Comparison of ENCODE assay signal across 11 cellular contexts in genomic region chr6:141309295-141309694, GRCh38.
DNase-seq lines count a peak whose midpoint lies in the region; ATAC-seq, FAIRE-seq and TF ChIP-seq lines count a peak whose summit lies in the region.
"Had no signal": no experiment of that assay in that cellular context is flagged by ENCODE, and none has a peak within 500 bp of the region (broad histone marks: within the 10 kb centered on the region; RNA-seq: fewer than 3 reads in every experiment).

No MANE protein-coding gene starts in this region.

- peaks cover 5% of the 10 kb centered on the region for H3K9me3 Mint-ChIP-seq in activated T-cell treated with anti-CD3 and anti-CD28 coated beads, Interleukin-2, amount 50 U/mL, for 4 hours
- no peaks in the 10 kb centered on the region for H3K9me3 Mint-ChIP-seq in activated T-cell treated with anti-CD3 and anti-CD28 coated beads, Interleukin-2, amount 50 U/mL, for 24 hours
- no peaks in the 10 kb centered on the region for H3K9me3 Mint-ChIP-seq in naive B cell
- H3K9me3 Mint-ChIP-seq in endothelial cell (ENCODE audit: unreplicated experiment), result no peaks in the 10 kb centered on the region

- no peak overlapping the region for H3K27ac Mint-ChIP-seq in activated T-cell treated with anti-CD3 and anti-CD28 coated beads, Interleukin-2, amount 50 U/mL, for 24 hours
- peak overlapping the region in 1 of 6 donors; percentile 51 for H3K27ac Mint-ChIP-seq in naive B cell
- no peak overlapping the region for H3K27ac Mint-ChIP-seq in endothelial cell (ENCODE audit: unreplicated experiment)

- H3K27me3 Mint-ChIP-seq in activated T-cell treated with anti-CD3 and anti-CD28 coated beads, Interleukin-2, amount 50 U/mL, for 4 hours (ENCODE audit: low read depth), result no peaks in the 10 kb centered on the region
- peaks cover 1% of the 10 kb centered on the region for H3K27me3 Mint-ChIP-seq in activated T-cell treated with anti-CD3 and anti-CD28 coated beads, Interleukin-2, amount 50 U/mL, for 24 hours
- H3K27me3 Mint-ChIP-seq in naive B cell (no peaks in the 10 kb centered on the region), endothelial cell (ENCODE audit: unreplicated experiment) (no peaks in the 10 kb centered on the region)

- H3K36me3 Mint-ChIP-seq in activated T-cell treated with anti-CD3 and anti-CD28 coated beads, Interleukin-2, amount 50 U/mL, for 4 hours (ENCODE audit: insufficient read depth), result no peaks in the 10 kb centered on the region
- no peaks in the 10 kb centered on the region for H3K36me3 Mint-ChIP-seq in activated T-cell treated with anti-CD3 and anti-CD28 coated beads, Interleukin-2, amount 50 U/mL, for 24 hours (ENCODE audit: low read depth)
- no peaks in the 10 kb centered on the region for H3K36me3 Mint-ChIP-seq in naive B cell
- H3K36me3 Mint-ChIP-seq in endothelial cell (ENCODE audit: low read depth, unreplicated experiment), result no peaks in the 10 kb centered on the region

- H3K4me1 Mint-ChIP-seq in activated T-cell treated with anti-CD3 and anti-CD28 coated beads, Interleukin-2, amount 50 U/mL, for 4 hours (ENCODE audit: low read depth), result peaks cover 4% of the 10 kb centered on the region
- H3K4me1 Mint-ChIP-seq in activated T-cell treated with anti-CD3 and anti-CD28 coated beads, Interleukin-2, amount 50 U/mL, for 24 hours (ENCODE audit: low read depth), result peaks cover 10% of the 10 kb centered on the region
- H3K4me1 Mint-ChIP-seq in naive B cell, result no peaks in the 10 kb centered on the region
- H3K4me1 Mint-ChIP-seq in endothelial cell (ENCODE audit: unreplicated experiment), result no peaks in the 10 kb centered on the region

- no peak for DNase-seq in activated T-cell treated with anti-CD3 and anti-CD28 coated beads, Interleukin-2, amount 50 U/mL, for 4 hours
- no peak for DNase-seq in activated T-cell treated with anti-CD3 and anti-CD28 coated beads, Interleukin-2, amount 50 U/mL, for 24 hours
- DNase-seq in RPMI7951 (ENCODE audit: low read depth) (peak; percentile 52), naive B cell (peak; percentile 10), D721Med (ENCODE audit: insufficient read length, low spot score) (no peak), endothelial cell (ENCODE audit: low spot score) (no peak)
- DNase-seq: dorsolateral prefrontal cortex, left colon had no signal

- peak; percentile 44 to 46 for ATAC-seq in activated T-cell treated with anti-CD3 and anti-CD28 coated beads, Interleukin-2, amount 50 U/mL, for 4 hours
- ATAC-seq in HG02623 (IDR thresholded peaks at IDR 0.05; ENCODE audit: unreplicated experiment) (peak; percentile 83), naive B cell (ENCODE audit: low read depth in 2 of 2) (peak; percentile 61 to 70), GM21737 (IDR thresholded peaks at IDR 0.05; ENCODE audit: unreplicated experiment) (no peak)
- ATAC-seq: left colon, Panc1 had no signal

- no peak overlapping the region for H3K4me3 Mint-ChIP-seq in activated T-cell treated with anti-CD3 and anti-CD28 coated beads, Interleukin-2, amount 50 U/mL, for 4 hours
- no peak overlapping the region for H3K4me3 Mint-ChIP-seq in activated T-cell treated with anti-CD3 and anti-CD28 coated beads, Interleukin-2, amount 50 U/mL, for 24 hours
- H3K4me3 Mint-ChIP-seq in naive B cell (no peak overlapping the region), endothelial cell (ENCODE audit: unreplicated experiment) (no peak overlapping the region)

- TF ChIP-seq CTCF in D721Med (IDR thresholded peaks at IDR 0.05; ENCODE audit: insufficient read depth, missing control alignments) (no peak), endothelial cell (IDR thresholded peaks at IDR 0.05; ENCODE audit: unreplicated experiment) (no peak)

- FAIRE-seq in D721Med (lab: Jason Lieb, UNC), result no peak

Comparison
In these comparisons a context has a peak if more than half of its experiments do, and no peak if none do; other contexts are left out.
1. DNase-seq: peak in RPMI7951 (single experiment) and naive B cell (single experiment); none in activated T-cell treated with anti-CD3 and anti-CD28 coated beads, Interleukin-2, amount 50 U/mL, for 4 hours (single experiment), activated T-cell treated with anti-CD3 and anti-CD28 coated beads, Interleukin-2, amount 50 U/mL, for 24 hours (single experiment), D721Med (single experiment) and endothelial cell (single experiment).